Comparison of ENCODE assay signal across 23 cellular contexts in genomic region chr16:628321-629061, GRCh38. TPM values are rescaled to one million over a fixed set of nuclear protein-coding genes. Genes with fewer than 3 reads are reported as not detected.
DNase-seq lines count a peak whose midpoint lies in the region; ATAC-seq and TF ChIP-seq lines count a peak whose summit lies in the region.
"Had no signal": no experiment of that assay in that cellular context is flagged by ENCODE, and none has a peak within 500 bp of the region (broad histone marks: within the 10 kb centered on the region; RNA-seq: fewer than 3 reads in every experiment).

No MANE protein-coding gene starts in this region.

- peaks cover 11% of the 10 kb centered on the region for H3K79me1 ChIP-seq in neuronal stem cell (ENCODE audit: low read depth, low read length)

- intact Hi-C loops in right cardiac atrium (cut with DNase I) = no loop called here
- intact Hi-C loops in left ventricle myocardium inferior (cut with micrococcal nuclease) = no loop called here

- peak in 2 of 3 donors; percentile 47 to 63 for DNase-seq in right cardiac atrium
- DNase-seq in left ventricle myocardium inferior = no peak
- DNase-seq in endodermal cell = no peak
- DNase-seq in neuronal stem cell (ENCODE audit: low spot score) = no peak
- DNase-seq in activated CD4-positive, CD25-positive, alpha-beta regulatory T cell (lab: John Stamatoyannopoulos, UW) = no peak
- DNase-seq: activated CD4-positive, alpha-beta T cell treated with anti-CD3 and anti-CD28 coated beads for 48 hours; immature natural killer cell; KG1; NCI-H146; NCI-H2171; stimulated activated CD4-positive, alpha-beta T cell treated with anti-CD3 and anti-CD28 coated beads, Interleukin-4, amount 100 ng/mL, for 24 hours; stimulated activated naive CD8-positive, alpha-beta T cell treated with anti-CD3 and anti-CD28 coated beads, Interleukin-15, Interleukin-2, amounts not matched to agents 100 U/mL and 50 U/mL, for 24 hours had no signal

- peak overlapping the region; percentile 88 for H3K18ac ChIP-seq in neuronal stem cell (ENCODE audit: low read length)

- H3K27ac ChIP-seq in right cardiac atrium (ENCODE audit: low read length) (no peak overlapping the region), left ventricle myocardium inferior (replicated peaks) (no peak overlapping the region), endodermal cell (ENCODE audit: low read depth, low read length) (peak overlapping the region; percentile 95), neuronal stem cell (replicated peaks; ENCODE audit: low read length) (peak overlapping the region; percentile 89)
- H3K27ac ChIP-seq: ascending aorta; BLaER1 treated with 17β-estradiol and CSF1 and Interleukin-3, amounts not matched to agents 10 nM and 100 nM had no signal

- H3K4ac ChIP-seq in neuronal stem cell (ENCODE audit: low read length) = no peak overlapping the region

- H3K36me3 ChIP-seq in left ventricle myocardium inferior (peaks cover 43% of the 10 kb centered on the region), endodermal cell (ENCODE audit: control insufficient read depth, insufficient read depth, low read length) (no peaks in the 10 kb centered on the region), neuronal stem cell (replicated peaks in 1 of 2; ENCODE audit: control insufficient read depth in 2 of 2, insufficient read depth in 2 of 2, low read length in 2 of 2) (peaks cover 6 to 42% of the 10 kb centered on the region in 2 donors)

- no peaks in the 10 kb centered on the region for H3K4me1 Mint-ChIP-seq in endodermal cell
- H3K4me1 Mint-ChIP-seq: activated T-helper 17 cell treated with anti-CD3 and anti-CD28 coated beads, Interleukin-2, amount 50 U/mL, for 72 hours; central memory CD8-positive, alpha-beta T cell had no signal

- H3K9me3 ChIP-seq in right cardiac atrium (ENCODE audit: control insufficient read depth, low read length) (no peaks in the 10 kb centered on the region), left ventricle myocardium inferior (replicated peaks) (no peaks in the 10 kb centered on the region), endodermal cell (ENCODE audit: control insufficient read depth, low read length) (no peaks in the 10 kb centered on the region), neuronal stem cell (replicated peaks in 1 of 2; ENCODE audit: control insufficient read depth in 2 of 2, insufficient read depth in 1 of 2, low read depth in 1 of 2, low read length in 2 of 2) (no peaks in the 10 kb centered on the region)
- H3K9me3 ChIP-seq: ascending aorta; BLaER1 treated with 17β-estradiol and CSF1 and Interleukin-3, amounts not matched to agents 10 nM and 100 nM; HAP-1; left lung had no signal

- TF ChIP-seq CTCF in left ventricle myocardium inferior (IDR thresholded peaks at IDR 0.05; ENCODE audit: borderline replicate concordance) = no peak
- TF ChIP-seq CTCF in endodermal cell (conservative IDR thresholded peaks at IDR 0.05) = no peak

- ATAC-seq in right cardiac atrium (no peak), GM19452 (IDR thresholded peaks at IDR 0.05; ENCODE audit: unreplicated experiment) (no peak), HG03354 (IDR thresholded peaks at IDR 0.05; ENCODE audit: poor library complexity, severe bottlenecking, unreplicated experiment) (no peak), GM19397 (IDR thresholded peaks at IDR 0.05; ENCODE audit: unreplicated experiment) (no peak)
- ATAC-seq: activated T-helper 17 cell treated with anti-CD3 and anti-CD28 coated beads, Interleukin-2, amount 50 U/mL, for 72 hours; stimulated activated naive CD8-positive, alpha-beta T cell treated with anti-CD3 and anti-CD28 coated beads, Interleukin-15, Interleukin-2, amounts not matched to agents 100 U/mL and 50 U/mL, for 24 hours had no signal

- no peaks in the 10 kb centered on the region for H3K9me3 Mint-ChIP-seq in endodermal cell
- H3K9me3 Mint-ChIP-seq: activated T-helper 17 cell treated with anti-CD3 and anti-CD28 coated beads, Interleukin-2, amount 50 U/mL, for 72 hours; central memory CD8-positive, alpha-beta T cell; immature natural killer cell had no signal

- H2AFZ ChIP-seq in neuronal stem cell (ENCODE audit: low read length) = no peak overlapping the region

- H3K27ac Mint-ChIP-seq in endodermal cell = no peak overlapping the region
- H3K27ac Mint-ChIP-seq: activated naive CD8-positive, alpha-beta T cell; activated T-helper 17 cell treated with anti-CD3 and anti-CD28 coated beads, Interleukin-2, amount 50 U/mL, for 72 hours; immature natural killer cell had no signal

- H3K14ac ChIP-seq in neuronal stem cell (ENCODE audit: low read length) = no peak overlapping the region

- H2BK15ac ChIP-seq in neuronal stem cell (ENCODE audit: low read length) = peak overlapping the region; percentile 88

- no peak overlapping the region for H4K91ac ChIP-seq in neuronal stem cell (ENCODE audit: low read depth, low read length, poor library complexity)

- H2BK120ac ChIP-seq in neuronal stem cell (ENCODE audit: low read depth, low read length) = no peak overlapping the region

- H2AK5ac ChIP-seq in neuronal stem cell (ENCODE audit: low read depth, low read length) = peak overlapping the region; percentile 99

- no peak overlapping the region for H3K9ac ChIP-seq in endodermal cell (ENCODE audit: extremely low read depth, low read length, poor library complexity, severe bottlenecking)
- H3K9ac ChIP-seq in neuronal stem cell (ENCODE audit: low read depth, low read length, poor library complexity) = peak overlapping the region; percentile 46

- no peak overlapping the region for H4K8ac ChIP-seq in neuronal stem cell (ENCODE audit: low read depth, low read length)

- H3K4me3 ChIP-seq in right cardiac atrium (ENCODE audit: low read length) (no peak overlapping the region), left ventricle myocardium inferior (no peak overlapping the region), endodermal cell (ENCODE audit: low read length) (no peak overlapping the region), neuronal stem cell (ENCODE audit: low read length in 2 of 2) (peak overlapping the region in 1 of 2 donors; percentile 57)
- H3K4me3 ChIP-seq: ascending aorta; BLaER1 treated with 17β-estradiol and CSF1 and Interleukin-3, amounts not matched to agents 10 nM and 100 nM; HAP-1; left lung had no signal

- H2BK12ac ChIP-seq in neuronal stem cell (ENCODE audit: low read length) = peak overlapping the region; percentile 59

- H3K4me3 Mint-ChIP-seq in endodermal cell = no peak overlapping the region
- H3K4me3 Mint-ChIP-seq: activated naive CD8-positive, alpha-beta T cell; activated T-helper 17 cell treated with anti-CD3 and anti-CD28 coated beads, Interleukin-2, amount 50 U/mL, for 72 hours; central memory CD8-positive, alpha-beta T cell; immature natural killer cell had no signal

- H3K23ac ChIP-seq in neuronal stem cell (ENCODE audit: low read depth, low read length, poor library complexity) = peak overlapping the region; percentile 81

- no peaks in the 10 kb centered on the region for H3K27me3 Mint-ChIP-seq in endodermal cell (ENCODE audit: insufficient read depth)
- H3K27me3 Mint-ChIP-seq: activated naive CD8-positive, alpha-beta T cell; activated T-helper 17 cell treated with anti-CD3 and anti-CD28 coated beads, Interleukin-2, amount 50 U/mL, for 72 hours; central memory CD8-positive, alpha-beta T cell had no signal

- peaks cover 10% of the 10 kb centered on the region for H3K36me3 Mint-ChIP-seq in endodermal cell (ENCODE audit: low read depth)
- H3K36me3 Mint-ChIP-seq: activated naive CD8-positive, alpha-beta T cell had no signal

- H3K27me3 ChIP-seq in right cardiac atrium (ENCODE audit: control insufficient read depth, insufficient read depth) = no peaks in the 10 kb centered on the region
- H3K27me3 ChIP-seq in left ventricle myocardium inferior (ENCODE audit: low read depth) = no peaks in the 10 kb centered on the region
- no peaks in the 10 kb centered on the region for H3K27me3 ChIP-seq in endodermal cell (ENCODE audit: control insufficient read depth, insufficient read depth, low read length, poor library complexity, severe bottlenecking)
- H3K27me3 ChIP-seq in neuronal stem cell (ENCODE audit: control insufficient read depth in 3 of 3, insufficient read depth in 3 of 3, low read depth in 1 of 3, low read length in 3 of 3) = peaks cover 0 to 1% (median 0%) of the 10 kb centered on the region in 3 experiments
- H3K27me3 ChIP-seq: ascending aorta; BLaER1 treated with 17β-estradiol and CSF1 and Interleukin-3, amounts not matched to agents 10 nM and 100 nM had no signal

- H2BK5ac ChIP-seq in neuronal stem cell (ENCODE audit: low read length) = peak overlapping the region; percentile 99

- WGBS in right cardiac atrium = 93% methylated on average over 33 of the region's 33 CpGs
- 89 to 90% methylated on average over 18 to 33 of the region's 33 CpGs for WGBS in endodermal cell (ENCODE audit: insufficient coverage in 1 of 2, insufficient read length in 1 of 2), 2 experiments
- no CpG with 5 or more reads among the region's 33 CpGs for WGBS in neuronal stem cell (ENCODE audit: extremely low coverage in 2 of 2, insufficient read length in 2 of 2, insufficient replicate concordance in 1 of 2), 2 donors

- H3K4me2 ChIP-seq in neuronal stem cell (ENCODE audit: insufficient read depth, low read length, poor library complexity, severe bottlenecking) = no peak overlapping the region

- no peaks in the 10 kb centered on the region for H3K4me1 ChIP-seq in right cardiac atrium (ENCODE audit: control insufficient read depth, insufficient read depth, low read length)
- H3K4me1 ChIP-seq in left ventricle myocardium inferior = peaks cover 26% of the 10 kb centered on the region
- H3K4me1 ChIP-seq in endodermal cell (ENCODE audit: control insufficient read depth, insufficient read depth, low read length) = peaks cover 9% of the 10 kb centered on the region
- H3K4me1 ChIP-seq in neuronal stem cell (ENCODE audit: control insufficient read depth in 2 of 2, insufficient read depth in 1 of 2, low read depth in 1 of 2, low read length in 2 of 2) = peaks cover 29 to 31% of the 10 kb centered on the region in 2 donors
- H3K4me1 ChIP-seq: HAP-1 had no signal

RNA-seq across cellular contexts. Expression of gene WFIKKN1, which starts 2.3 kb away (rescaled TPM):
- total RNA-seq in right cardiac atrium (under 1 TPM; 0.15 to 0.70 (median 0.20) TPM), left ventricle myocardium inferior (0.14 TPM), endodermal cell (10 to 100 TPM in 1 of 2 donors, 1 to 10 TPM in 1; 7.7 to 11.6 TPM)
- 0.29 TPM for polyA plus RNA-seq in right cardiac atrium
- polyA plus RNA-seq in endodermal cell (2013, experiment 1 of 2) = 17.0 TPM
- 15.2 TPM for polyA plus RNA-seq in endodermal cell (2013, experiment 2 of 2)
- polyA plus RNA-seq in neuronal stem cell (2013, experiment 1 of 2) = 13.8 TPM
- 12.6 TPM for polyA plus RNA-seq in neuronal stem cell (2013, experiment 2 of 2)
- total RNA-seq: ascending aorta, epithelial cell of proximal tubule had no signal

RNA-seq across cellular contexts. Expression of gene METTL26, which starts 7.6 kb away (rescaled TPM):
- 10 to 100 TPM; 55.4 to 60.3 (median 56.6) TPM for total RNA-seq in right cardiac atrium
- 128 TPM for polyA plus RNA-seq in right cardiac atrium
- 49.2 TPM for total RNA-seq in left ventricle myocardium inferior
- 10 to 100 TPM; 72.1 to 79.8 TPM for total RNA-seq in endodermal cell
- polyA plus RNA-seq in endodermal cell (2013, experiment 1 of 2) = 85.0 TPM
- 78.2 TPM for polyA plus RNA-seq in endodermal cell (2013, experiment 2 of 2)
- polyA plus RNA-seq in neuronal stem cell (2013, experiment 1 of 2) = 56.9 TPM
- 56.4 TPM for polyA plus RNA-seq in neuronal stem cell (2013, experiment 2 of 2)

RNA-seq across cellular contexts. Expression of gene MCRIP2, which starts 13.1 kb away (rescaled TPM):
- 100 to 1,000 TPM in 1 of 4 donors, 10 to 100 TPM in 3; 71.2 to 121 (median 85.6) TPM for total RNA-seq in right cardiac atrium
- 141 TPM for polyA plus RNA-seq in right cardiac atrium
- 181 TPM for total RNA-seq in left ventricle myocardium inferior
- total RNA-seq in endodermal cell = 10 to 100 TPM; 22.8 to 34.2 TPM
- 12.5 TPM for polyA plus RNA-seq in endodermal cell (2013, experiment 1 of 2)
- polyA plus RNA-seq in endodermal cell (2013, experiment 2 of 2) = 12.0 TPM
- 10.3 TPM for polyA plus RNA-seq in neuronal stem cell (2013, experiment 1 of 2)
- 10.5 TPM for polyA plus RNA-seq in neuronal stem cell (2013, experiment 2 of 2)

RNA-seq across cellular contexts. Expression of gene WDR90, which starts 20.7 kb away (rescaled TPM):
- total RNA-seq in right cardiac atrium = 10 to 100 TPM; 10.5 to 13.7 (median 12.0) TPM
- polyA plus RNA-seq in right cardiac atrium = 8.1 TPM
- 9.2 TPM for total RNA-seq in left ventricle myocardium inferior
- 100 to 1,000 TPM; 112 to 120 TPM for total RNA-seq in endodermal cell
- polyA plus RNA-seq in endodermal cell (2013, experiment 1 of 2) = 50.5 TPM
- polyA plus RNA-seq in endodermal cell (2013, experiment 2 of 2) = 49.8 TPM
- polyA plus RNA-seq in neuronal stem cell (2013, experiment 1 of 2) = 16.6 TPM
- polyA plus RNA-seq in neuronal stem cell (2013, experiment 2 of 2) = 15.8 TPM

RNA-seq across cellular contexts. Expression of gene RAB40C, which starts 38.6 kb away (rescaled TPM):
- total RNA-seq in right cardiac atrium (10 to 100 TPM; 10.9 to 13.4 (median 11.9) TPM), left ventricle myocardium inferior (10.3 TPM), endodermal cell (10 to 100 TPM; 21.3 to 25.9 TPM)
- polyA plus RNA-seq in right cardiac atrium = 13.4 TPM
- polyA plus RNA-seq in endodermal cell (2013, experiment 1 of 2) = 24.0 TPM
- 23.0 TPM for polyA plus RNA-seq in endodermal cell (2013, experiment 2 of 2)
- polyA plus RNA-seq in neuronal stem cell (2013, experiment 1 of 2) = 20.5 TPM
- 19.4 TPM for polyA plus RNA-seq in neuronal stem cell (2013, experiment 2 of 2)

Comparison
In these comparisons a context has a peak if more than half of its experiments do, and no peak if none do; other contexts are left out.
1. DNase-seq: peak in right cardiac atrium (2 of 3); none in left ventricle myocardium inferior (single experiment), endodermal cell (single experiment), neuronal stem cell (single experiment) and activated CD4-positive, CD25-positive, alpha-beta regulatory T cell (0 of 4).
2. H3K27ac ChIP-seq: peak in endodermal cell (single experiment) and neuronal stem cell (single experiment); none in right cardiac atrium (single experiment) and left ventricle myocardium inferior (single experiment).